Comparison of ENCODE assay signal across 13 cellular contexts in genomic region chr15:92681141-92681622, GRCh38. TPM values are rescaled to one million over a fixed set of nuclear protein-coding genes. Genes with fewer than 3 reads are reported as not detected.
DNase-seq lines count a peak whose midpoint lies in the region; ATAC-seq, FAIRE-seq and TF ChIP-seq lines count a peak whose summit lies in the region.
"Had no signal": no experiment of that assay in that cellular context is flagged by ENCODE, and none has a peak within 500 bp of the region (broad histone marks: within the 10 kb centered on the region; RNA-seq: fewer than 3 reads in every experiment).

No MANE protein-coding gene starts in this region.

- TF ChIP-seq POLR2A in A549 (IDR thresholded peaks at IDR 0.05; ENCODE audit: low read length) = no peak

- peak; percentile 84 for FAIRE-seq in A549 (lab: Jason Lieb, UNC)

- no peaks in the 10 kb centered on the region for H3K36me3 Mint-ChIP-seq in endodermal cell (ENCODE audit: low read depth)
- H3K36me3 Mint-ChIP-seq in activated CD8-positive, alpha-beta T cell treated with anti-CD3 and anti-CD28 coated beads for 36 hours (ENCODE audit: low read depth) = no peaks in the 10 kb centered on the region

- CTCF ChIA-PET in A549 (lab: Yijun Ruan, JAX) = interaction anchor here (0.8 to 1.9 kb wide), 3 partner anchors 34 to 290 kb away, joined by 3 to 8 read pairs (median 3); no protein-coding TSS in a partner anchor
- CTCF ChIA-PET in RWPE1 (lab: Yijun Ruan, JAX) = interaction anchor here (0.7 kb wide), 1 partner anchor 14 kb away, joined by 3 read pairs; no protein-coding TSS in a partner anchor
- CTCF ChIA-PET in activated CD8-positive, alpha-beta T cell treated with anti-CD3 and anti-CD28 coated beads for 36 hours (lab: Charles Lee) = interaction anchor here (0.8 to 1.5 kb wide), 2 partner anchors 34 to 159 kb away, joined by 3 to 4 read pairs; no protein-coding TSS in a partner anchor

- H3K4me2 ChIP-seq in A549 = peak overlapping the region; percentile 42
- H3K4me2 ChIP-seq: BLaER1 had no signal

- TF ChIP-seq EP300 in A549 (IDR thresholded peaks at IDR 0.05) = no peak

- H3K27me3 ChIP-seq in endodermal cell (ENCODE audit: control insufficient read depth, insufficient read depth, low read length, poor library complexity, severe bottlenecking) (no peaks in the 10 kb centered on the region), lung (ENCODE audit: control insufficient read depth, insufficient read depth) (no peaks in the 10 kb centered on the region)
- H3K27me3 ChIP-seq: BLaER1 had no signal

- intact Hi-C loops in activated CD8-positive, alpha-beta T cell treated with anti-CD3 and anti-CD28 coated beads for 36 hours (cut with micrococcal nuclease) = no loop called here

- H3K4me3 ChIP-seq in A549 (no peak overlapping the region), endodermal cell (ENCODE audit: low read length) (no peak overlapping the region), lung (no peak overlapping the region)
- H3K4me3 ChIP-seq: BLaER1 had no signal

- TF ChIP-seq CTCF in A549 (IDR thresholded peaks at IDR 0.05) = no peak
- TF ChIP-seq CTCF in endodermal cell (conservative IDR thresholded peaks at IDR 0.05) = no peak
- no peak for TF ChIP-seq CTCF in lung (IDR thresholded peaks at IDR 0.05; ENCODE audit: control extremely low read depth, extremely low read depth)
- TF ChIP-seq CTCF in RWPE1 (conservative IDR thresholded peaks at IDR 0.05; ENCODE audit: low read depth) = no peak
- no peak for TF ChIP-seq CTCF in activated CD8-positive, alpha-beta T cell treated with anti-CD3 and anti-CD28 coated beads for 36 hours (IDR thresholded peaks at IDR 0.05)

- H3K9ac ChIP-seq in endodermal cell (ENCODE audit: extremely low read depth, low read length, poor library complexity, severe bottlenecking) = no peak overlapping the region
- H3K9ac ChIP-seq: BLaER1, parathyroid adenoma had no signal

- no peak overlapping the region for H3K4me3 Mint-ChIP-seq in endodermal cell
- no peak overlapping the region for H3K4me3 Mint-ChIP-seq in activated CD8-positive, alpha-beta T cell treated with anti-CD3 and anti-CD28 coated beads for 36 hours

- no peaks in the 10 kb centered on the region for H3K9me3 ChIP-seq in A549
- peaks cover 5% of the 10 kb centered on the region for H3K9me3 ChIP-seq in endodermal cell (ENCODE audit: control insufficient read depth, low read length)
- H3K9me3 ChIP-seq in lung (ENCODE audit: control insufficient read depth in 2 of 2, insufficient read depth in 1 of 2, low read length in 1 of 2) = no peaks in the 10 kb centered on the region
- H3K9me3 ChIP-seq: BLaER1 had no signal

- ATAC-seq in A549 (peak in 1 of 2 experiments; percentile 50; a peak in 2 of 6 replicates), lung (ENCODE audit: insufficient read depth, low FRiP score) (peak; percentile 61), HG02763 (IDR thresholded peaks at IDR 0.05; ENCODE audit: unreplicated experiment) (no peak)
- no peak for ATAC-seq in activated CD8-positive, alpha-beta T cell treated with anti-CD3 and anti-CD28 coated beads for 36 hours
- ATAC-seq: Panc1 had no signal

- POLR2A ChIA-PET in A549 (lab: Yijun Ruan, JAX) = interaction anchor here (0.6 to 1.0 kb wide), 3 partner anchors 9 to 912 kb away, joined by 3 read pairs; partner anchors contain the start of gene FAM174B
- POLR2A ChIA-PET in RWPE1 (lab: Yijun Ruan, JAX; ENCODE audit: low non-redundant PET) = no interaction called here
- POLR2A ChIA-PET in activated CD8-positive, alpha-beta T cell treated with anti-CD3 and anti-CD28 coated beads for 36 hours (lab: Charles Lee) = no interaction called here

- TF ChIP-seq RAD21 in A549 (conservative IDR thresholded peaks at IDR 0.05 in 1 of 2, IDR thresholded peaks at IDR 0.05 in 1 of 2) = no peak

- H3K27ac Mint-ChIP-seq in endodermal cell = no peak overlapping the region
- H3K27ac Mint-ChIP-seq in activated CD8-positive, alpha-beta T cell treated with anti-CD3 and anti-CD28 coated beads for 36 hours = no peak overlapping the region

- H3K4me1 Mint-ChIP-seq in endodermal cell = peaks cover 22% of the 10 kb centered on the region
- no peaks in the 10 kb centered on the region for H3K4me1 Mint-ChIP-seq in activated CD8-positive, alpha-beta T cell treated with anti-CD3 and anti-CD28 coated beads for 36 hours (ENCODE audit: low read depth)

- 29% methylated on average over 3 of the region's 3 CpGs for WGBS in A549 (ENCODE audit: missing lambda C conversion rate)
- WGBS in endodermal cell (ENCODE audit: insufficient coverage in 1 of 2, insufficient read length in 1 of 2), 2 experiments = 85% methylated on average over 1 of the region's 3 CpGs; no CpG with 5 or more reads in 1 of the 2 experiments
- WGBS in lung, 2 donors = 30 to 42% methylated on average over 3 of the region's 3 CpGs

- peaks cover 3% of the 10 kb centered on the region for H3K27me3 Mint-ChIP-seq in endodermal cell (ENCODE audit: insufficient read depth)
- peaks cover 2% of the 10 kb centered on the region for H3K27me3 Mint-ChIP-seq in activated CD8-positive, alpha-beta T cell treated with anti-CD3 and anti-CD28 coated beads for 36 hours

- no peak overlapping the region; a peak in 1 of 6 replicates for H3K27ac ChIP-seq in A549
- no peak overlapping the region for H3K27ac ChIP-seq in endodermal cell (ENCODE audit: low read depth, low read length)
- H3K27ac ChIP-seq in lung (ENCODE audit: low read depth in 1 of 2, low read length in 1 of 2) = peak overlapping the region in 1 of 2 donors; percentile 27
- H3K27ac ChIP-seq in RWPE1 = no peak overlapping the region
- H3K27ac ChIP-seq: BLaER1, parathyroid adenoma had no signal

- peaks cover 4% of the 10 kb centered on the region for H3K9me3 Mint-ChIP-seq in endodermal cell
- H3K9me3 Mint-ChIP-seq in activated CD8-positive, alpha-beta T cell treated with anti-CD3 and anti-CD28 coated beads for 36 hours = no peaks in the 10 kb centered on the region

- H3K4me1 ChIP-seq in A549 = peaks cover 9% of the 10 kb centered on the region; the same call in 2 of the 3 replicates
- no peaks in the 10 kb centered on the region for H3K4me1 ChIP-seq in endodermal cell (ENCODE audit: control insufficient read depth, insufficient read depth, low read length)
- peaks cover 0 to 2% of the 10 kb centered on the region in 2 donors for H3K4me1 ChIP-seq in lung (ENCODE audit: control insufficient read depth in 2 of 2, insufficient read depth in 2 of 2, low read length in 2 of 2)
- H3K4me1 ChIP-seq: BLaER1, parathyroid adenoma had no signal

- no peaks in the 10 kb centered on the region for H3K36me3 ChIP-seq in endodermal cell (ENCODE audit: control insufficient read depth, insufficient read depth, low read length)
- H3K36me3 ChIP-seq in lung (ENCODE audit: control insufficient read depth in 2 of 2, insufficient read depth in 2 of 2, low read length in 2 of 2) = no peaks in the 10 kb centered on the region
- H3K36me3 ChIP-seq: BLaER1 had no signal

- DNase-seq in A549 (ENCODE audit: low read depth in 1 of 2, low spot score in 1 of 2) = peak in 1 of 2 experiments; percentile 23
- DNase-seq in MV-4-11 (lab: John Stamatoyannopoulos, UW) = peak; percentile 13
- peak; percentile 21 for DNase-seq in endodermal cell
- no peak for DNase-seq in lung (ENCODE audit: low spot score)
- DNase-seq in RWPE1 (ENCODE audit: low spot score) = no peak
- DNase-seq in activated CD8-positive, alpha-beta T cell treated with anti-CD3 and anti-CD28 coated beads for 36 hours = no peak
- no peak for DNase-seq in NCI-H748 treated with DMSO at 0.1 percent for 48 hours (lab: John Stamatoyannopoulos, UW)
- DNase-seq: NCI-H1048; stimulated activated CD8-positive, alpha-beta memory T cell treated with anti-CD3 and anti-CD28 coated beads, Interleukin-4, amount 100 ng/mL, for 48 hours had no signal

TF ChIP-seq in A549, 52 proteins besides CTCF, POLR2A, EP300 and RAD21:
- TF ChIP-seq NPAS2 (CRISPR knock-in tag; IDR thresholded peaks at IDR 0.05; ENCODE audit: borderline replicate concordance) = no peak
- 0 out of 4 replicates have a peak, but pooled peaks of 1 of the 2 experiments have one; percentile 40 for TF ChIP-seq CEBPB (IDR thresholded peaks at IDR 0.05)

RNA-seq across cellular contexts. Expression of gene FAM174B, which starts 25.6 kb away (rescaled TPM):
- 13.9 and 22.5 TPM in 2 replicates for polyA plus RNA-seq in A549 (2011; rRNA removed)
- 3.7 and 5.7 TPM in 2 replicates for polyA plus RNA-seq in A549 (2012; cell fraction: cytosol; rRNA removed)
- polyA plus RNA-seq in A549 (2012; cell fraction: nucleus; rRNA removed) = 3.1 and 3.9 TPM in 2 replicates
- polyA plus RNA-seq in A549 (2017; fragmentation: RNase III; extraction: RNeasy Plus Mini Kit Qiagen cat#74134 plus additional on column Dnase treatment) = 4.6 to 5.9 TPM (median 5.2 TPM) in 3 replicates
- 19.2 and 20.6 TPM in 2 replicates for polyA minus RNA-seq in A549 (2011; rRNA and poly(A)+ RNA removed)
- total RNA-seq in endodermal cell = 100 to 1,000 TPM in 1 of 2 donors, 10 to 100 TPM in 1; 66.0 to 105 TPM
- polyA plus RNA-seq in endodermal cell (2013, experiment 1 of 2) = 22.2 TPM
- polyA plus RNA-seq in endodermal cell (2013, experiment 2 of 2) = 27.3 TPM
- total RNA-seq in lung = 10 to 100 TPM; 45.0 to 59.6 TPM
- polyA plus RNA-seq in lung = 10 to 100 TPM; 19.0 to 39.6 TPM
- total RNA-seq in activated CD8-positive, alpha-beta T cell treated with anti-CD3 and anti-CD28 coated beads for 36 hours = 1 to 10 TPM; 2.6 to 3.0 TPM

Comparison
In these comparisons a context has a peak if more than half of its experiments do, and no peak if none do; other contexts are left out.
1. DNase-seq: peak in MV-4-11 (single experiment) and endodermal cell (single experiment); none in lung (single experiment), RWPE1 (single experiment), activated CD8-positive, alpha-beta T cell treated with anti-CD3 and anti-CD28 coated beads for 36 hours (single experiment) and NCI-H748 treated with DMSO at 0.1 percent for 48 hours (single experiment).
2. RNA of gene FAM174B, which starts 25.6 kb away (total RNA-seq): 66.0 to 105 TPM in endodermal cell and 45.0 to 59.6 TPM in lung; 2.6 to 3.0 TPM in activated CD8-positive, alpha-beta T cell treated with anti-CD3 and anti-CD28 coated beads for 36 hours; every median in the first group is over 10 times any median in the second.